1 cellular context compared by ENCODE assay signal in genomic region chr11:57771365-57771764, GRCh38.
TF ChIP-seq lines count a peak whose summit lies in the region.

No MANE protein-coding gene starts in this region.

TF ChIP-seq in WTC11, 78 proteins besides CTCF, POLR2A, EP300 and RAD21 (continued from another document):
- TF ChIP-seq ZNF532 (CRISPR knock-in tag; IDR thresholded peaks at IDR 0.05; ENCODE audit: borderline replicate concordance) = no peak
- TF ChIP-seq KAT7 (CRISPR knock-in tag; IDR thresholded peaks at IDR 0.05; ENCODE audit: borderline replicate concordance) = no peak
- TF ChIP-seq AR (CRISPR knock-in tag; IDR thresholded peaks at IDR 0.05) = no peak
- no peak for TF ChIP-seq PRRX2 (CRISPR knock-in tag; IDR thresholded peaks at IDR 0.05)
- TF ChIP-seq NFE2L1 (CRISPR knock-in tag; IDR thresholded peaks at IDR 0.05) = no peak
- no peak for TF ChIP-seq ZNF263 (CRISPR knock-in tag; IDR thresholded peaks at IDR 0.05; ENCODE audit: low read depth)
- no peak for TF ChIP-seq ZNF671 (CRISPR knock-in tag; IDR thresholded peaks at IDR 0.05)
